Comparison of ENCODE assay signal across 8 cellular contexts in genomic region chr12:49671051-49671765, GRCh38. TPM values are rescaled to one million over a fixed set of nuclear protein-coding genes. Genes with fewer than 3 reads are reported as not detected.
DNase-seq lines count a peak whose midpoint lies in the region; ATAC-seq and TF ChIP-seq lines count a peak whose summit lies in the region.

No MANE protein-coding gene starts in this region.

- peaks cover 31% of the 10 kb centered on the region for H4K20me1 ChIP-seq in smooth muscle cell (ENCODE audit: low read depth)
- no peaks in the 10 kb centered on the region for H4K20me1 ChIP-seq in hepatocyte (ENCODE audit: insufficient read depth, poor library complexity, severe bottlenecking)

- peak overlapping the region; percentile 73 for H3K27ac ChIP-seq in CD8-positive, alpha-beta memory T cell (ENCODE audit: low read depth, low read length)
- peak overlapping the region; percentile 84 for H3K27ac ChIP-seq in smooth muscle cell (ENCODE audit: low read depth)
- H3K27ac ChIP-seq in hepatocyte: no peak overlapping the region

- peaks cover 79% of the 10 kb centered on the region for H3K4me1 ChIP-seq in CD8-positive, alpha-beta memory T cell (ENCODE audit: insufficient read depth, low read length)
- H3K4me1 ChIP-seq in smooth muscle cell (ENCODE audit: low read depth) (peaks cover 35% of the 10 kb centered on the region), hepatocyte (ENCODE audit: insufficient read depth) (peaks cover 23% of the 10 kb centered on the region)

- H3K79me2 ChIP-seq in smooth muscle cell (ENCODE audit: low read depth) (peaks cover 51% of the 10 kb centered on the region), hepatocyte (peaks cover 3% of the 10 kb centered on the region)

- peak overlapping the region; percentile 35 to 83 (median 80) for H3K4me3 Mint-ChIP-seq in CD8-positive, alpha-beta memory T cell
- H3K4me3 Mint-ChIP-seq in central memory CD8-positive, alpha-beta T cell: peak overlapping the region; percentile 50

- H3K27ac Mint-ChIP-seq in CD8-positive, alpha-beta memory T cell: peak overlapping the region; percentile 90 to 100 (median 98)
- peak overlapping the region; percentile 97 for H3K27ac Mint-ChIP-seq in central memory CD8-positive, alpha-beta T cell (ENCODE audit: low read depth)

- H3K36me3 ChIP-seq in CD8-positive, alpha-beta memory T cell (ENCODE audit: insufficient read depth, low read length): no peaks in the 10 kb centered on the region
- H3K36me3 ChIP-seq in smooth muscle cell (ENCODE audit: low read depth) (no peaks in the 10 kb centered on the region), hepatocyte (replicated peaks; ENCODE audit: insufficient read depth, low read depth) (no peaks in the 10 kb centered on the region)

- H3K4me3 ChIP-seq in CD8-positive, alpha-beta memory T cell (ENCODE audit: low read length): peak overlapping the region; percentile 65
- H3K4me3 ChIP-seq in smooth muscle cell (no peak overlapping the region), hepatocyte (no peak overlapping the region)

- peak; percentile 54 to 83 (median 61) for DNase-seq in CD8-positive, alpha-beta memory T cell
- DNase-seq in T-helper 22 cell (ENCODE audit: low read depth) (peak; percentile 56), smooth muscle cell (lab: John Stamatoyannopoulos, UW; ENCODE audit: unreplicated experiment) (no peak), hepatocyte (ENCODE audit: low spot score) (no peak)
- peak; percentile 49 to 73 for DNase-seq in central memory CD8-positive, alpha-beta T cell (ENCODE audit: low spot score in 2 of 2)

- peak; percentile 94 for ATAC-seq in central memory CD8-positive, alpha-beta T cell (replicated peaks; ENCODE audit: extremely low read depth, poor library complexity, severe bottlenecking)
- ATAC-seq in HG03571 (IDR thresholded peaks at IDR 0.05; ENCODE audit: unreplicated experiment) (no peak), HG03025 (IDR thresholded peaks at IDR 0.05; ENCODE audit: low FRiP score, unreplicated experiment) (no peak), HG03159 (IDR thresholded peaks at IDR 0.05; ENCODE audit: unreplicated experiment) (no peak)

- no peaks in the 10 kb centered on the region for H3K9me3 ChIP-seq in CD8-positive, alpha-beta memory T cell (ENCODE audit: low read length)
- H3K9me3 ChIP-seq in smooth muscle cell (replicated peaks; ENCODE audit: low read depth) (no peaks in the 10 kb centered on the region), hepatocyte (ENCODE audit: low read depth) (no peaks in the 10 kb centered on the region)

- peaks cover 0 to 2% (median 2%) of the 10 kb centered on the region in 3 donors for H3K36me3 Mint-ChIP-seq in CD8-positive, alpha-beta memory T cell
- H3K36me3 Mint-ChIP-seq in central memory CD8-positive, alpha-beta T cell (ENCODE audit: insufficient read depth): peaks cover 8% of the 10 kb centered on the region

- H2AFZ ChIP-seq in smooth muscle cell (ENCODE audit: low read depth) (no peak overlapping the region), hepatocyte (no peak overlapping the region)

- H3K4me2 ChIP-seq in smooth muscle cell (peak overlapping the region; percentile 30), hepatocyte (no peak overlapping the region)

- no peaks in the 10 kb centered on the region for H3K27me3 ChIP-seq in CD8-positive, alpha-beta memory T cell (ENCODE audit: insufficient read depth, low read length, poor library complexity, severe bottlenecking)
- H3K27me3 ChIP-seq in smooth muscle cell (ENCODE audit: low read depth) (no peaks in the 10 kb centered on the region), hepatocyte (no peaks in the 10 kb centered on the region)

- CTCF ChIA-PET in CD8-positive, alpha-beta memory T cell (lab: Charles Lee): interaction anchor here (0.9 to 14.4 kb wide), 5 partner anchors 8 to 35 kb away, joined by 3 to 120 read pairs (median 7); partner anchors contain the start of gene FMNL3

- POLR2A ChIA-PET in CD8-positive, alpha-beta memory T cell (lab: Charles Lee): interaction anchor here (0.6 to 1.4 kb wide), 7 partner anchors 8 to 36 kb away, joined by 3 to 7 read pairs (median 6); partner anchors contain the start of gene FMNL3

- H3K4me1 Mint-ChIP-seq in CD8-positive, alpha-beta memory T cell: peaks cover 80 to 94% (median 92%) of the 10 kb centered on the region in 3 donors
- H3K4me1 Mint-ChIP-seq in central memory CD8-positive, alpha-beta T cell: peaks cover 79% of the 10 kb centered on the region

- 70% methylated on average over 5 of the region's 5 CpGs for WGBS in smooth muscle cell (ENCODE audit: low lambda C conversion rate)
- WGBS in hepatocyte (ENCODE audit: low lambda C conversion rate, missing lambda C conversion rate): 88% methylated on average over 5 of the region's 5 CpGs

- no peaks in the 10 kb centered on the region for H3K27me3 Mint-ChIP-seq in CD8-positive, alpha-beta memory T cell
- H3K27me3 Mint-ChIP-seq in central memory CD8-positive, alpha-beta T cell: no peaks in the 10 kb centered on the region

- TF ChIP-seq CTCF in smooth muscle cell (IDR thresholded peaks at IDR 0.05; ENCODE audit: borderline replicate concordance, insufficient read depth, poor library complexity, severe bottlenecking): no peak
- TF ChIP-seq CTCF in hepatocyte (IDR thresholded peaks at IDR 0.05; ENCODE audit: poor library complexity): no peak

- peaks cover 7% of the 10 kb centered on the region for H3F3A ChIP-seq in smooth muscle cell (ENCODE audit: low read depth)

- H3K9me2 ChIP-seq in hepatocyte (replicated peaks; ENCODE audit: insufficient read depth): no peaks in the 10 kb centered on the region

- H3K9me3 Mint-ChIP-seq in CD8-positive, alpha-beta memory T cell: no peaks in the 10 kb centered on the region
- H3K9me3 Mint-ChIP-seq in central memory CD8-positive, alpha-beta T cell: no peaks in the 10 kb centered on the region

- H3K9ac ChIP-seq in smooth muscle cell (ENCODE audit: low read depth): no peak overlapping the region

RNA-seq across cellular contexts. Expression of gene FMNL3, which starts 36.0 kb away (rescaled TPM):
- total RNA-seq in CD8-positive, alpha-beta memory T cell: 10 to 100 TPM; 35.8 to 36.7 TPM
- 6.3 TPM for polyA plus RNA-seq in CD8-positive, alpha-beta memory T cell
- 18.3 and 20.8 TPM in 2 replicates for total RNA-seq in smooth muscle cell
- polyA plus RNA-seq in smooth muscle cell: 19.7 and 21.7 TPM in 2 replicates
- total RNA-seq in hepatocyte: 8.3 TPM in 2 replicates
- polyA plus RNA-seq in hepatocyte: 3.6 and 5.8 TPM in 2 replicates

RNA-seq across cellular contexts. Expression of gene PRPF40B, which starts 47.8 kb away (rescaled TPM):
- total RNA-seq in CD8-positive, alpha-beta memory T cell: 1 to 10 TPM; 9.0 to 9.9 TPM
- 2.0 TPM for polyA plus RNA-seq in CD8-positive, alpha-beta memory T cell
- total RNA-seq in smooth muscle cell (5.7 and 6.2 TPM in 2 replicates), hepatocyte (11.1 and 14.9 TPM in 2 replicates)
- polyA plus RNA-seq in smooth muscle cell (19.8 and 22.8 TPM in 2 replicates), hepatocyte (30.1 and 34.5 TPM in 2 replicates)

Comparison
In these comparisons a context has a peak if more than half of its experiments do, and no peak if none do; other contexts are left out.
1. DNase-seq: peak in CD8-positive, alpha-beta memory T cell (5 of 5), T-helper 22 cell (single experiment) and central memory CD8-positive, alpha-beta T cell (2 of 2); none in smooth muscle cell (single experiment) and hepatocyte (single experiment).